21 cellular contexts compared by ENCODE assay signal in genomic region chr10:118308664-118309063, GRCh38. TPM values are rescaled to one million over a fixed set of nuclear protein-coding genes. Genes with fewer than 3 reads are reported as not detected.
DNase-seq lines count a peak whose midpoint lies in the region; ATAC-seq and TF ChIP-seq lines count a peak whose summit lies in the region.
"Had no signal": no experiment of that assay in that cellular context is flagged by ENCODE, and none has a peak within 500 bp of the region (broad histone marks: within the 10 kb centered on the region; RNA-seq: fewer than 3 reads in every experiment).

No MANE protein-coding gene starts in this region.

- POLR2A ChIA-PET in HEK293 (lab: Yijun Ruan, JAX), result no interaction called here

- H3K4me1 Mint-ChIP-seq in activated T-cell treated with anti-CD3 and anti-CD28 coated beads, Interleukin-2, amount 50 U/mL, for 24 hours (ENCODE audit: low read depth), result no peaks in the 10 kb centered on the region
- H3K4me1 Mint-ChIP-seq: activated CD8-positive, alpha-beta memory T cell treated with anti-CD3 and anti-CD28 coated beads, Interleukin-2, amount 10 ng/mL, durations not matched to agents 7 days and 5 days had no signal

- CTCF ChIA-PET in HEK293 (lab: Yijun Ruan, JAX), result no interaction called here

- no peak overlapping the region for H2BK15ac ChIP-seq in mesendoderm (replicated peaks; ENCODE audit: low read depth)

- H3K9ac ChIP-seq in DND-41 (ENCODE audit: low read depth, low read length), result no peak overlapping the region
- no peak overlapping the region for H3K9ac ChIP-seq in mesendoderm (ENCODE audit: low read length)

- no peak overlapping the region for H3K27ac ChIP-seq in DND-41 (ENCODE audit: low read length)
- H3K27ac ChIP-seq in HEK293 (ENCODE audit: extremely low read depth, low read depth, low read length), result no peak overlapping the region
- H3K27ac ChIP-seq in ascending aorta, result peak overlapping the region; percentile 60
- no peak overlapping the region for H3K27ac ChIP-seq in mesendoderm (ENCODE audit: low read depth, low read length)
- H3K27ac ChIP-seq in heart left ventricle, result no peak overlapping the region
- H3K27ac ChIP-seq: breast epithelium, spleen had no signal

- H3K27me3 ChIP-seq in DND-41 (ENCODE audit: insufficient read depth, low read length, poor library complexity) (no peaks in the 10 kb centered on the region), ascending aorta (no peaks in the 10 kb centered on the region), mesendoderm (ENCODE audit: insufficient read depth, low read length, poor library complexity) (no peaks in the 10 kb centered on the region), heart left ventricle (no peaks in the 10 kb centered on the region)
- H3K27me3 ChIP-seq: breast epithelium, spleen had no signal

- no peak overlapping the region for H3K4ac ChIP-seq in mesendoderm (ENCODE audit: low read depth, low read length)

- intact Hi-C loops in ascending aorta (cut with DNase I), result no loop called here
- intact Hi-C loops in heart left ventricle (cut with DNase I), result no loop called here

- no peak overlapping the region for H4K5ac ChIP-seq in mesendoderm (ENCODE audit: low read length)

- H4K20me1 ChIP-seq in DND-41 (ENCODE audit: insufficient read depth, low read length), result no peaks in the 10 kb centered on the region

- DNase-seq in DND-41 (no peak), ascending aorta (ENCODE audit: low spot score in 2 of 2) (no peak), mesendoderm (peak; percentile 51), heart left ventricle (no peak)
- no peak for DNase-seq in activated T-cell treated with anti-CD3 and anti-CD28 coated beads, Interleukin-2, amount 50 U/mL, for 24 hours
- DNase-seq: activated CD8-positive, alpha-beta memory T cell treated with anti-CD3 and anti-CD28 coated beads, Interleukin-2, amount 10 ng/mL, durations not matched to agents 7 days and 5 days; activated effector memory CD4-positive, alpha-beta T cell treated with Interleukin-2 at 50 U/mL for 16 hours; CD4-positive, alpha-beta memory T cell; DMS79; erythroblast; Kasumi-1; left ventricle myocardium superior; mucosa of descending colon; NCI-H1417 treated with DMSO at 0.1 percent for 48 hours; spleen; stimulated activated CD4-positive, alpha-beta T cell treated with anti-CD3 and anti-CD28 coated beads, Interleukin-4, amount 100 ng/mL, for 4 hours; substantia nigra had no signal

- no peak overlapping the region for H3K23ac ChIP-seq in mesendoderm (ENCODE audit: low read length)

- TF ChIP-seq CTCF in DND-41 (IDR thresholded peaks at IDR 0.05; ENCODE audit: borderline replicate concordance, extremely low read depth, low read length, poor library complexity, severe bottlenecking) (peak; percentile 11), HEK293 (tag by site-specific recombination; IDR thresholded peaks at IDR 0.05) (no peak), ascending aorta (IDR thresholded peaks at IDR 0.05) (no peak), heart left ventricle (IDR thresholded peaks at IDR 0.05) (no peak)

- ATAC-seq in DND-41 (ENCODE audit: insufficient read depth, low read depth) (no peak), GM18867 (IDR thresholded peaks at IDR 0.05; ENCODE audit: unreplicated experiment) (no peak), HG03108 (IDR thresholded peaks at IDR 0.05; ENCODE audit: unreplicated experiment) (no peak), heart left ventricle (no peak)
- ATAC-seq: activated CD8-positive, alpha-beta memory T cell treated with anti-CD3 and anti-CD28 coated beads, Interleukin-2, amount 10 ng/mL, durations not matched to agents 7 days and 5 days; left ventricle myocardium superior; mucosa of descending colon had no signal

- no peak overlapping the region for H4K8ac ChIP-seq in mesendoderm (ENCODE audit: low read depth, low read length)

- H3K9me3 Mint-ChIP-seq in activated T-cell treated with anti-CD3 and anti-CD28 coated beads, Interleukin-2, amount 50 U/mL, for 24 hours, result no peaks in the 10 kb centered on the region
- H3K9me3 Mint-ChIP-seq: CD4-positive, alpha-beta memory T cell had no signal

- no peak overlapping the region for H2BK5ac ChIP-seq in mesendoderm (ENCODE audit: low read length)

- no peaks in the 10 kb centered on the region for H3K79me1 ChIP-seq in mesendoderm (ENCODE audit: low read length)

- H3K27me3 Mint-ChIP-seq in activated T-cell treated with anti-CD3 and anti-CD28 coated beads, Interleukin-2, amount 50 U/mL, for 24 hours, result no peaks in the 10 kb centered on the region
- H3K27me3 Mint-ChIP-seq: activated CD8-positive, alpha-beta memory T cell treated with anti-CD3 and anti-CD28 coated beads, Interleukin-2, amount 10 ng/mL, durations not matched to agents 7 days and 5 days; CD4-positive, alpha-beta memory T cell had no signal

- H2AFZ ChIP-seq in DND-41 (ENCODE audit: low read depth, low read length), result no peak overlapping the region

- H3K36me3 Mint-ChIP-seq in activated T-cell treated with anti-CD3 and anti-CD28 coated beads, Interleukin-2, amount 50 U/mL, for 24 hours (ENCODE audit: low read depth), result peaks cover 94% of the 10 kb centered on the region

- H3K4me2 ChIP-seq in DND-41 (ENCODE audit: insufficient read depth, low read length) (no peak overlapping the region), mesendoderm (ENCODE audit: low read length) (no peak overlapping the region)

- H3K9me3 ChIP-seq in DND-41 (ENCODE audit: insufficient read depth, low read length, severe bottlenecking), result no peaks in the 10 kb centered on the region
- no peaks in the 10 kb centered on the region for H3K9me3 ChIP-seq in HEK293 (ENCODE audit: control insufficient read depth, insufficient read depth, low read depth, low read length)
- H3K9me3 ChIP-seq in ascending aorta, result no peaks in the 10 kb centered on the region
- H3K9me3 ChIP-seq in heart left ventricle, result no peaks in the 10 kb centered on the region
- H3K9me3 ChIP-seq: breast epithelium, mucosa of descending colon, spleen had no signal

- TF ChIP-seq POLR2A in heart left ventricle (IDR thresholded peaks at IDR 0.05), result no peak

- H3K18ac ChIP-seq in mesendoderm (ENCODE audit: low read length), result no peak overlapping the region

- H3K4me1 ChIP-seq in DND-41 (ENCODE audit: insufficient read depth, low read length) (no peaks in the 10 kb centered on the region), HEK293 (ENCODE audit: control insufficient read depth, insufficient read depth, low read length) (no peaks in the 10 kb centered on the region), ascending aorta (peaks cover 0 to 25% of the 10 kb centered on the region in 2 donors), mesendoderm (ENCODE audit: control insufficient read depth, low read depth, low read length) (no peaks in the 10 kb centered on the region), heart left ventricle (peaks cover 0 to 14% (median 3%) of the 10 kb centered on the region in 12 donors)
- H3K4me1 ChIP-seq: breast epithelium, spleen had no signal

- H2BK120ac ChIP-seq in mesendoderm (ENCODE audit: low read depth, low read length), result no peak overlapping the region

- peaks cover 71% of the 10 kb centered on the region for H3K36me3 ChIP-seq in DND-41 (ENCODE audit: insufficient read depth, low read length)
- H3K36me3 ChIP-seq in HEK293 (ENCODE audit: control insufficient read depth in 2 of 2, insufficient read depth in 1 of 2, low read length in 2 of 2), result peaks cover 0 to 46% of the 10 kb centered on the region in 2 experiments
- peaks cover 0 to 19% of the 10 kb centered on the region in 2 donors for H3K36me3 ChIP-seq in ascending aorta
- H3K36me3 ChIP-seq in mesendoderm (ENCODE audit: control insufficient read depth, insufficient read depth, low read length), result no peaks in the 10 kb centered on the region
- peaks cover 0 to 81% (median 66%) of the 10 kb centered on the region in 9 donors for H3K36me3 ChIP-seq in heart left ventricle
- H3K36me3 ChIP-seq: breast epithelium had no signal

- no peak overlapping the region for H3K4me3 Mint-ChIP-seq in activated T-cell treated with anti-CD3 and anti-CD28 coated beads, Interleukin-2, amount 50 U/mL, for 24 hours
- H3K4me3 Mint-ChIP-seq: activated CD8-positive, alpha-beta memory T cell treated with anti-CD3 and anti-CD28 coated beads, Interleukin-2, amount 10 ng/mL, durations not matched to agents 7 days and 5 days; CD4-positive, alpha-beta memory T cell had no signal

- no peak overlapping the region for H3K27ac Mint-ChIP-seq in activated T-cell treated with anti-CD3 and anti-CD28 coated beads, Interleukin-2, amount 50 U/mL, for 24 hours
- H3K27ac Mint-ChIP-seq: activated CD8-positive, alpha-beta memory T cell treated with anti-CD3 and anti-CD28 coated beads, Interleukin-2, amount 10 ng/mL, durations not matched to agents 7 days and 5 days had no signal

- H3K56ac ChIP-seq in mesendoderm (ENCODE audit: low read length), result no peak overlapping the region

- no peak overlapping the region for H2AK5ac ChIP-seq in mesendoderm (ENCODE audit: low read length)

- no peak overlapping the region for H3K4me3 ChIP-seq in DND-41 (ENCODE audit: low read depth in 1 of 2, low read length in 2 of 2)
- H3K4me3 ChIP-seq in HEK293 (ENCODE audit: low read depth, low read length), result no peak overlapping the region
- H3K4me3 ChIP-seq in ascending aorta, result no peak overlapping the region
- no peak overlapping the region for H3K4me3 ChIP-seq in mesendoderm (ENCODE audit: low read length)
- no peak overlapping the region for H3K4me3 ChIP-seq in heart left ventricle
- H3K4me3 ChIP-seq: breast epithelium, mucosa of descending colon, spleen had no signal

- WGBS in mesendoderm (ENCODE audit: extremely low coverage, insufficient coverage, low lambda C conversion rate), result no CpG with 5 or more reads among the region's 6 CpGs
- WGBS in heart left ventricle, 4 donors, result 88 to 94% (median 94%) methylated on average over 6 of the region's 6 CpGs

- H3K79me2 ChIP-seq in DND-41 (ENCODE audit: insufficient read depth, low read length) (no peaks in the 10 kb centered on the region), mesendoderm (ENCODE audit: control insufficient read depth, insufficient read depth, low read length) (no peaks in the 10 kb centered on the region)

TF ChIP-seq in HEK293, 187 proteins besides CTCF, POLR2A, EP300 and RAD21:
- 0 out of 2 replicates have a peak, but pooled peaks have one; percentile 18 for TF ChIP-seq ZBTB8A (tag by site-specific recombination; IDR thresholded peaks at IDR 0.05)
- TF ChIP-seq, protein P1, sequence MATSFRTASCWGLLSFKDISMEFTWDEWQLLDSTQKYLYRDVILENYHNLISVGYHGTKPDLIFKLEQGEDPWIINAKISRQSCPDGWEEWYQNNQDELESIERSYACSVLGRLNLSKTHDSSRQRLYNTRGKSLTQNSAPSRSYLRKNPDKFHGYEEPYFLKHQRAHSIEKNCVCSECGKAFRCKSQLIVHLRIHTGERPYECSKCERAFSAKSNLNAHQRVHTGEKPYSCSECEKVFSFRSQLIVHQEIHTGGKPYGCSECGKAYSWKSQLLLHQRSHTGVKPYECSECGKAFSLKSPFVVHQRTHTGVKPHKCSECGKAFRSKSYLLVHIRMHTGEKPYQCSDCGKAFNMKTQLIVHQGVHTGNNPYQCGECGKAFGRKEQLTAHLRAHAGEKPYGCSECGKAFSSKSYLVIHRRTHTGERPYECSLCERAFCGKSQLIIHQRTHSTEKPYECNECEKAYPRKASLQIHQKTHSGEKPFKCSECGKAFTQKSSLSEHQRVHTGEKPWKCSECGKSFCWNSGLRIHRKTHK (tag by site-specific recombination; IDR thresholded peaks at IDR 0.05), result no peak

RNA-seq across cellular contexts. Expression of gene FAM204A, which starts 33.5 kb away (rescaled TPM):
- total RNA-seq in ascending aorta (12.5 TPM), heart left ventricle (10 to 100 TPM; 41.0 to 75.1 (median 58.3) TPM)
- polyA plus RNA-seq in mesendoderm (2013, experiment 1 of 2), result 49.1 TPM
- polyA plus RNA-seq in mesendoderm (2013, experiment 2 of 2), result 52.0 TPM
- polyA plus RNA-seq in heart left ventricle, result 10 to 100 TPM; 21.8 to 55.9 TPM

Comparison
In these comparisons a context has a peak if more than half of its experiments do, and no peak if none do; other contexts are left out.
1. H3K27ac ChIP-seq: peak in ascending aorta (2 of 2); none in DND-41 (single experiment), HEK293 (single experiment), mesendoderm (single experiment) and heart left ventricle (0 of 12).